Comparison of ENCODE assay signal across 16 cellular contexts in the genomic region with DNA sequence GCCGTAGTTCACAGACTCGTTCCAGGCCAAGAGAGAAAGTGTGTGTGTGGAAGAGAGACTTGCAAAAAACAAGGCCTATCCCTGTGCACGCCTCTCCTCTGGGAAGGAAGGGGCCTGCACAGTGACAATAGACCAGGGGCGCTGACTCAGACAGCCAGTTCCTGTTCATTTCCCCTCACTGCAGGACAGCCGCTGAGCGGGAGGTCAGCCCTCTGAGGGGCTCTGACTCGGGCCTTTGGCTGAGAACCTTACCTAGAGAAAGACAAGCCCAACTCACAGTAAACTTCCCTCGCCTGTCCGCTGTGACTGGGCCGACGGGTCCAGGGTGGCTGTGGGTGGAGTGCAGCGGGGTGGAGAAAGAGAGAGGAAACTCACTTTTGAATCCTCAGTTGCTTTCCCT. TPM values are rescaled to one million over a fixed set of nuclear protein-coding genes. Genes with fewer than 3 reads are reported as not detected.
A peak's percentile ranks its signal among the peaks of the same experiment; 100 is the strongest.
DNase-seq lines count a peak whose midpoint lies in the region; ATAC-seq and TF ChIP-seq lines count a peak whose summit lies in the region.
"Had no signal": no experiment of that assay in that cellular context is flagged by ENCODE, and none has a peak within 500 bp of the region (broad histone marks: within the 10 kb centered on the region; RNA-seq: fewer than 3 reads in every experiment).

No MANE protein-coding gene starts in this region.

- in situ Hi-C loops in KBM-7 (cut with MboI; ENCODE audit: low pct_unique_long_range_greater_than_20kb, low sequenced_read_pairs) (no loop called here), gastrocnemius medialis (cut with MboI; ENCODE audit: low sequenced_read_pairs in 4 of 4) (no loop called here)

- H3K27me3 ChIP-seq in gastrocnemius medialis = no peaks in the 10 kb centered on the region
- no peaks in the 10 kb centered on the region for H3K27me3 ChIP-seq in H7 (ENCODE audit: control insufficient read depth, insufficient read depth, low read length)
- H3K27me3 ChIP-seq: SJCRH30 had no signal

- peak overlapping the region; percentile 80 for H3K27ac Mint-ChIP-seq in dendritic cell treated with granulocyte-macrophage colony-stimulating factor and Interleukin-4, amounts not matched to agents 40 ng/mL and 50 ng/mL, for 4 days
- H3K27ac Mint-ChIP-seq: activated naive CD4-positive, alpha-beta T cell treated with anti-CD3 and anti-CD28 coated beads, Interleukin-2, amount 10 ng/mL, durations not matched to agents 7 days and 5 days had no signal

- H3K4me3 ChIP-seq in gastrocnemius medialis (peak overlapping the region in 3 of 4 donors; percentile 21 to 33 (median 28)), H7 (ENCODE audit: insufficient read depth, low read depth, low read length) (no peak overlapping the region)
- H3K4me3 ChIP-seq: mucosa of descending colon, SJCRH30 had no signal

- ATAC-seq in left lobe of liver = peak; percentile 56
- peak; percentile 24 to 66 for ATAC-seq in gastrocnemius medialis
- ATAC-seq: mucosa of descending colon had no signal

- no peak for TF ChIP-seq POLR2A in gastrocnemius medialis (IDR thresholded peaks at IDR 0.05)

- DNase-seq in KBM-7 = peak; percentile 26
- DNase-seq in left lobe of liver (ENCODE audit: low spot score) = no peak
- no peak for DNase-seq in gastrocnemius medialis
- DNase-seq in RKO (ENCODE audit: low spot score) = no peak
- DNase-seq in NCI-H2107 treated with DMSO at 0.1 percent for 48 hours (lab: John Stamatoyannopoulos, UW; ENCODE audit: unreplicated experiment) = no peak
- DNase-seq in activated CD8-positive, alpha-beta memory T cell treated with anti-CD3 and anti-CD28 coated beads for 24 hours = no peak
- DNase-seq in H7 = no peak
- DNase-seq: activated naive CD4-positive, alpha-beta T cell treated with anti-CD3 and anti-CD28 coated beads, Interleukin-2, amount 10 ng/mL, durations not matched to agents 7 days and 5 days; HCEC 1CT; mucosa of descending colon; NCI-H2171; posterior cingulate gyrus; SJCRH30; stimulated activated CD4-positive, alpha-beta T cell treated with anti-CD3 and anti-CD28 coated beads, Interleukin-2, amount 100 ng/mL, for 24 hours had no signal

- H3K27ac ChIP-seq in gastrocnemius medialis = peak overlapping the region in 3 of 4 donors; percentile 41 to 49 (median 47)
- H3K27ac ChIP-seq: SJCRH30 had no signal

- no peaks in the 10 kb centered on the region for H3K36me3 Mint-ChIP-seq in dendritic cell treated with granulocyte-macrophage colony-stimulating factor and Interleukin-4, amounts not matched to agents 40 ng/mL and 50 ng/mL, for 4 days (ENCODE audit: low read depth)
- H3K36me3 Mint-ChIP-seq: activated naive CD4-positive, alpha-beta T cell treated with anti-CD3 and anti-CD28 coated beads, Interleukin-2, amount 10 ng/mL, durations not matched to agents 7 days and 5 days had no signal

- no peaks in the 10 kb centered on the region for H3K9me3 Mint-ChIP-seq in dendritic cell treated with granulocyte-macrophage colony-stimulating factor and Interleukin-4, amounts not matched to agents 40 ng/mL and 50 ng/mL, for 4 days
- H3K9me3 Mint-ChIP-seq: activated naive CD4-positive, alpha-beta T cell treated with anti-CD3 and anti-CD28 coated beads, Interleukin-2, amount 10 ng/mL, durations not matched to agents 7 days and 5 days; central memory CD8-positive, alpha-beta T cell had no signal

- H3K4me1 Mint-ChIP-seq in dendritic cell treated with granulocyte-macrophage colony-stimulating factor and Interleukin-4, amounts not matched to agents 40 ng/mL and 50 ng/mL, for 4 days (ENCODE audit: low read depth) = peaks cover 40% of the 10 kb centered on the region

- no peaks in the 10 kb centered on the region for H3K36me3 ChIP-seq in gastrocnemius medialis
- H3K36me3 ChIP-seq in H7 (replicated peaks; ENCODE audit: control insufficient read depth, insufficient read depth, low read length) = no peaks in the 10 kb centered on the region
- H3K36me3 ChIP-seq: SJCRH30 had no signal

- H3K4me3 Mint-ChIP-seq in dendritic cell treated with granulocyte-macrophage colony-stimulating factor and Interleukin-4, amounts not matched to agents 40 ng/mL and 50 ng/mL, for 4 days = no peak overlapping the region
- H3K4me3 Mint-ChIP-seq: activated naive CD4-positive, alpha-beta T cell treated with anti-CD3 and anti-CD28 coated beads, Interleukin-2, amount 10 ng/mL, durations not matched to agents 7 days and 5 days; central memory CD8-positive, alpha-beta T cell had no signal

- no peaks in the 10 kb centered on the region for H3K4me1 ChIP-seq in gastrocnemius medialis
- H3K4me1 ChIP-seq: SJCRH30 had no signal

- intact Hi-C loops in dendritic cell treated with granulocyte-macrophage colony-stimulating factor and Interleukin-4, amounts not matched to agents 40 ng/mL and 50 ng/mL, for 4 days (cut with micrococcal nuclease) = no loop called here
- intact Hi-C loops in gastrocnemius medialis (cut with DNase I; ENCODE audit: low total_unique reads) = no loop called here

- no peak for TF ChIP-seq CTCF in gastrocnemius medialis (IDR thresholded peaks at IDR 0.05 in 4 of 5, conservative IDR thresholded peaks at IDR 0.05 in 1 of 5)

- H3K9me3 ChIP-seq in gastrocnemius medialis = no peaks in the 10 kb centered on the region
- H3K9me3 ChIP-seq: mucosa of descending colon, SJCRH30 had no signal

- H3K27me3 Mint-ChIP-seq in dendritic cell treated with granulocyte-macrophage colony-stimulating factor and Interleukin-4, amounts not matched to agents 40 ng/mL and 50 ng/mL, for 4 days = no peaks in the 10 kb centered on the region
- H3K27me3 Mint-ChIP-seq: central memory CD8-positive, alpha-beta T cell had no signal

RNA-seq across cellular contexts. Expression of a gene that starts 52.1 kb away (rescaled TPM):
- total RNA-seq in left lobe of liver (3.1 TPM), gastrocnemius medialis (under 1 TPM; 0.44 to 0.71 (median 0.50) TPM)
- total RNA-seq in H7 (2014; rRNA removed; shearing (Covaris generic)) = 1.3 and 1.5 TPM in 2 replicates
